ENCODE assay signal across 1 cellular context in the genomic region with DNA sequence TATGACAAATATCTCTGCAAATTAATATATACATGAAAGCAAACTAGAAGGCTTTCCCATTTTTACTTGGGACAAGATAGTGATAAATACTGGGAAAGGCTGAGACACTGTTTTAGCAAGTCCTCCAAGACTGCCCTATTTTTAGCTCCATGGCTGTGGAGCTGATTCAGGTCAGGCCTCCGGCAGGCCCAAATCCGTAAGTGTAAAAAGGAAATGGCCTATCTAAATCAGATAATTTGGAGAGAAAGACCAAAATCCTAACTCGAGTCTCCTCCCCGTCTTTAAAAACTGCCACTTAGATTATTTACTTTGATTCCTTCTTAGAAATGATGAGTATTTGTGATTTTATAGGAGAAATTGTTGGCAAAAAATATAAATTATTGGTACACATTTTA.
TF ChIP-seq lines count a peak whose summit lies in the region.

No MANE protein-coding gene starts in this region.

TF ChIP-seq in GM23338, 12 proteins besides CTCF, POLR2A, EP300 and RAD21 (continued from another document):
- TF ChIP-seq, protein P1, sequence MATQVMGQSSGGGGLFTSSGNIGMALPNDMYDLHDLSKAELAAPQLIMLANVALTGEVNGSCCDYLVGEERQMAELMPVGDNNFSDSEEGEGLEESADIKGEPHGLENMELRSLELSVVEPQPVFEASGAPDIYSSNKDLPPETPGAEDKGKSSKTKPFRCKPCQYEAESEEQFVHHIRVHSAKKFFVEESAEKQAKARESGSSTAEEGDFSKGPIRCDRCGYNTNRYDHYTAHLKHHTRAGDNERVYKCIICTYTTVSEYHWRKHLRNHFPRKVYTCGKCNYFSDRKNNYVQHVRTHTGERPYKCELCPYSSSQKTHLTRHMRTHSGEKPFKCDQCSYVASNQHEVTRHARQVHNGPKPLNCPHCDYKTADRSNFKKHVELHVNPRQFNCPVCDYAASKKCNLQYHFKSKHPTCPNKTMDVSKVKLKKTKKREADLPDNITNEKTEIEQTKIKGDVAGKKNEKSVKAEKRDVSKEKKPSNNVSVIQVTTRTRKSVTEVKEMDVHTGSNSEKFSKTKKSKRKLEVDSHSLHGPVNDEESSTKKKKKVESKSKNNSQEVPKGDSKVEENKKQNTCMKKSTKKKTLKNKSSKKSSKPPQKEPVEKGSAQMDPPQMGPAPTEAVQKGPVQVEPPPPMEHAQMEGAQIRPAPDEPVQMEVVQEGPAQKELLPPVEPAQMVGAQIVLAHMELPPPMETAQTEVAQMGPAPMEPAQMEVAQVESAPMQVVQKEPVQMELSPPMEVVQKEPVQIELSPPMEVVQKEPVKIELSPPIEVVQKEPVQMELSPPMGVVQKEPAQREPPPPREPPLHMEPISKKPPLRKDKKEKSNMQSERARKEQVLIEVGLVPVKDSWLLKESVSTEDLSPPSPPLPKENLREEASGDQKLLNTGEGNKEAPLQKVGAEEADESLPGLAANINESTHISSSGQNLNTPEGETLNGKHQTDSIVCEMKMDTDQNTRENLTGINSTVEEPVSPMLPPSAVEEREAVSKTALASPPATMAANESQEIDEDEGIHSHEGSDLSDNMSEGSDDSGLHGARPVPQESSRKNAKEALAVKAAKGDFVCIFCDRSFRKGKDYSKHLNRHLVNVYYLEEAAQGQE (IDR thresholded peaks at IDR 0.05; ENCODE audit: unreplicated experiment) = no peak
- no peak for TF ChIP-seq STAT1 (IDR thresholded peaks at IDR 0.05; ENCODE audit: unreplicated experiment)
